9 cellular contexts compared by ENCODE assay signal in genomic region chr6:168035661-168036616, GRCh38. TPM values are rescaled to one million over a fixed set of nuclear protein-coding genes. Genes with fewer than 3 reads are reported as not detected.
A peak's percentile ranks its signal among the peaks of the same experiment; 100 is the strongest.
DNase-seq lines count a peak whose midpoint lies in the region; ATAC-seq and TF ChIP-seq lines count a peak whose summit lies in the region.
"Had no signal": no experiment of that assay in that cellular context is flagged by ENCODE, and none has a peak within 500 bp of the region (broad histone marks: within the 10 kb centered on the region; RNA-seq: fewer than 3 reads in every experiment).

No MANE protein-coding gene starts in this region.

- H3K9me3 ChIP-seq in SJCRH30 (replicated peaks), result no peaks in the 10 kb centered on the region; the same call in 1 of the 2 replicates
- H3K9me3 ChIP-seq in esophagus muscularis mucosa, result peaks cover 0 to 20% (median 5%) of the 10 kb centered on the region in 4 donors
- H3K9me3 ChIP-seq in neuronal stem cell (replicated peaks in 1 of 2; ENCODE audit: control insufficient read depth in 2 of 2, insufficient read depth in 1 of 2, low read depth in 1 of 2, low read length in 2 of 2), result peaks cover 22 to 34% of the 10 kb centered on the region in 2 donors

- H2BK12ac ChIP-seq in neuronal stem cell (ENCODE audit: low read length), result no peak overlapping the region

- H3K9ac ChIP-seq in neuronal stem cell (ENCODE audit: low read depth, low read length, poor library complexity), result no peak overlapping the region

- peak overlapping the region; percentile 80 for H3K27ac ChIP-seq in SJCRH30
- H3K27ac ChIP-seq in esophagus muscularis mucosa (replicated peaks in 1 of 4), result peak overlapping the region; percentile 61 to 79 (median 72)
- peak overlapping the region; percentile 11 for H3K27ac ChIP-seq in neuronal stem cell (replicated peaks; ENCODE audit: low read length)

- no peak overlapping the region for H3K4ac ChIP-seq in neuronal stem cell (ENCODE audit: low read length)

- no peak overlapping the region for H2BK15ac ChIP-seq in neuronal stem cell (ENCODE audit: low read length)

- H4K91ac ChIP-seq in neuronal stem cell (ENCODE audit: low read depth, low read length, poor library complexity), result no peak overlapping the region

- peak overlapping the region; percentile 43 for H3K14ac ChIP-seq in neuronal stem cell (ENCODE audit: low read length)

- peak overlapping the region; percentile 46 for H2AFZ ChIP-seq in neuronal stem cell (ENCODE audit: low read length)

- DNase-seq in NCI-H1436 (lab: John Stamatoyannopoulos, UW) (peak; percentile 38), NCI-H1436 treated with DMSO at 0.1 percent for 48 hours (lab: John Stamatoyannopoulos, UW) (no peak), SJCRH30 (peak; percentile 78 to 92), esophagus muscularis mucosa (ENCODE audit: extremely low spot score) (no peak), neuronal stem cell (ENCODE audit: low spot score) (no peak)

- no peak for TF ChIP-seq EP300 in esophagus muscularis mucosa (IDR thresholded peaks at IDR 0.05)

- intact Hi-C loops in esophagus muscularis mucosa (cut with DNase I), result no loop called here

- H3K79me1 ChIP-seq in neuronal stem cell (ENCODE audit: low read depth, low read length), result no peaks in the 10 kb centered on the region

- H3K4me3 ChIP-seq in SJCRH30 (peak overlapping the region; percentile 63), esophagus muscularis mucosa (peak overlapping the region; percentile 47 to 62 (median 49)), neuronal stem cell (ENCODE audit: low read length in 2 of 2) (no peak overlapping the region)

- H3K4me1 ChIP-seq in SJCRH30 (peaks cover 36% of the 10 kb centered on the region), esophagus muscularis mucosa (peaks cover 16 to 20% (median 20%) of the 10 kb centered on the region in 4 donors), neuronal stem cell (ENCODE audit: control insufficient read depth in 2 of 2, insufficient read depth in 1 of 2, low read depth in 1 of 2, low read length in 2 of 2) (peaks cover 0 to 15% of the 10 kb centered on the region in 2 donors)

- H3K4me2 ChIP-seq in neuronal stem cell (ENCODE audit: insufficient read depth, low read length, poor library complexity, severe bottlenecking), result no peak overlapping the region

- ATAC-seq in GM19455 (IDR thresholded peaks at IDR 0.05; ENCODE audit: unreplicated experiment) (no peak), GM21825 (IDR thresholded peaks at IDR 0.05; ENCODE audit: unreplicated experiment) (no peak), GM18520 (IDR thresholded peaks at IDR 0.05; ENCODE audit: unreplicated experiment) (no peak)

- no peak overlapping the region for H3K18ac ChIP-seq in neuronal stem cell (ENCODE audit: low read length)

- H2BK120ac ChIP-seq in neuronal stem cell (ENCODE audit: low read depth, low read length), result no peak overlapping the region

- TF ChIP-seq POLR2A in esophagus muscularis mucosa (IDR thresholded peaks at IDR 0.05; ENCODE audit: low read depth), result no peak

- no peak overlapping the region for H2AK5ac ChIP-seq in neuronal stem cell (ENCODE audit: low read depth, low read length)

- H2BK5ac ChIP-seq in neuronal stem cell (ENCODE audit: low read length), result no peak overlapping the region

- H3K36me3 ChIP-seq in SJCRH30 (no peaks in the 10 kb centered on the region), esophagus muscularis mucosa (no peaks in the 10 kb centered on the region), neuronal stem cell (replicated peaks in 1 of 2; ENCODE audit: control insufficient read depth in 2 of 2, insufficient read depth in 2 of 2, low read length in 2 of 2) (peaks cover 0 to 2% of the 10 kb centered on the region in 2 donors)

- WGBS in esophagus muscularis mucosa, result 53% methylated on average over 24 of the region's 29 CpGs
- no CpG with 5 or more reads among the region's 29 CpGs for WGBS in neuronal stem cell (ENCODE audit: extremely low coverage in 2 of 2, insufficient read length in 2 of 2, insufficient replicate concordance in 1 of 2), 2 donors

- no peaks in the 10 kb centered on the region for H3K27me3 ChIP-seq in SJCRH30
- H3K27me3 ChIP-seq in esophagus muscularis mucosa, result no peaks in the 10 kb centered on the region
- H3K27me3 ChIP-seq in neuronal stem cell (ENCODE audit: control insufficient read depth in 3 of 3, insufficient read depth in 3 of 3, low read depth in 1 of 3, low read length in 3 of 3), result no peaks in the 10 kb centered on the region

- H3K23ac ChIP-seq in neuronal stem cell (ENCODE audit: low read depth, low read length, poor library complexity), result no peak overlapping the region

- TF ChIP-seq CTCF in esophagus muscularis mucosa (IDR thresholded peaks at IDR 0.05), result no peak

- H4K8ac ChIP-seq in neuronal stem cell (ENCODE audit: low read depth, low read length), result no peak overlapping the region

RNA-seq across cellular contexts. Expression of gene KIF25, which starts 38.5 kb away (rescaled TPM):
- 0.51 TPM in 1 of 2 replicates, not detected in the other for total RNA-seq in SJCRH30 (2014; rRNA removed; shearing (Covaris generic))
- under 1 TPM in 1 of 4 donors, not detected in 3; 0.17 TPM for total RNA-seq in esophagus muscularis mucosa
- polyA plus RNA-seq in neuronal stem cell (2013, experiment 1 of 2), result 5.8 TPM
- 5.1 TPM for polyA plus RNA-seq in neuronal stem cell (2013, experiment 2 of 2)
- total RNA-seq: T-helper 1 cell treated with Interleukin-12 subunit alpha and Interleukin-12 subunit beta and Interleukin-4 antibody, amounts not matched to agents 30 ng/mL and 1 ng/mL, for 36 hours had no signal

RNA-seq across cellular contexts. Expression of gene FRMD1, which starts 43.1 kb away (rescaled TPM):
- total RNA-seq in SJCRH30 (2014; rRNA removed; shearing (Covaris generic)), result not detected in 2 replicates
- total RNA-seq in esophagus muscularis mucosa, result under 1 TPM in 1 of 4 donors, not detected in 3; 0.17 TPM
- polyA plus RNA-seq in neuronal stem cell (2013, experiment 1 of 2), result 0.20 TPM
- polyA plus RNA-seq in neuronal stem cell (2013, experiment 2 of 2), result 0.18 TPM
- total RNA-seq: T-helper 1 cell treated with Interleukin-12 subunit alpha and Interleukin-12 subunit beta and Interleukin-4 antibody, amounts not matched to agents 30 ng/mL and 1 ng/mL, for 36 hours had no signal

Comparison
In these comparisons a context has a peak if more than half of its experiments do, and no peak if none do; other contexts are left out.
1. DNase-seq: peak in NCI-H1436 (single experiment) and SJCRH30 (2 of 2); none in NCI-H1436 treated with DMSO at 0.1 percent for 48 hours (single experiment), esophagus muscularis mucosa (single experiment) and neuronal stem cell (single experiment).
2. H3K27ac ChIP-seq: peak in every context shown above with its lines; median percentile 80 in SJCRH30; 72 in esophagus muscularis mucosa; 11 in neuronal stem cell.
3. H3K4me3 ChIP-seq: peak in SJCRH30 (single experiment) and esophagus muscularis mucosa (4 of 4); none in neuronal stem cell (0 of 2).